ENCODE assay signal across 8 cellular contexts in genomic region chr12:57631566-57632368, GRCh38. TPM values are rescaled to one million over a fixed set of nuclear protein-coding genes. Genes with fewer than 3 reads are reported as not detected.
DNase-seq lines count a peak whose midpoint lies in the region; TF ChIP-seq lines count a peak whose summit lies in the region.

No MANE protein-coding gene starts in this region.

- peaks cover 1% of the 10 kb centered on the region for H3K36me3 Mint-ChIP-seq in IgD-negative memory B cell

- H3K9me3 ChIP-seq in BE2C, result no peaks in the 10 kb centered on the region

- no peaks in the 10 kb centered on the region for H3K9me3 Mint-ChIP-seq in IgD-negative memory B cell

- peaks cover 7 to 15% (median 11%) of the 10 kb centered on the region in 3 donors for H3K4me1 Mint-ChIP-seq in IgD-negative memory B cell

- TF ChIP-seq CTCF in BE2C (IDR thresholded peaks at IDR 0.05; ENCODE audit: low read depth, low read length) (no peak), cardiac fibroblast (IDR thresholded peaks at IDR 0.05; ENCODE audit: low read depth, low read length) (no peak)

- H3K4me3 ChIP-seq in BE2C (ENCODE audit: low read depth, low read length), result peak overlapping the region; percentile 76
- peak overlapping the region; percentile 51 to 59 for H3K4me3 ChIP-seq in cardiac fibroblast (replicated peaks in 1 of 2; ENCODE audit: low read depth in 2 of 2, low read length in 2 of 2)

- H3K4me1 ChIP-seq in BE2C, result no peaks in the 10 kb centered on the region; the same call in 1 of the 2 replicates

- H3K27me3 Mint-ChIP-seq in IgD-negative memory B cell, result peaks cover 49% of the 10 kb centered on the region

- peak overlapping the region; percentile 19 to 93 (median 77) for H3K4me3 Mint-ChIP-seq in IgD-negative memory B cell

- H3K36me3 ChIP-seq in BE2C, result peaks cover 3% of the 10 kb centered on the region; the same call in 1 of the 2 replicates

- no peak for DNase-seq in BE2C
- DNase-seq in cardiac fibroblast (ENCODE audit: low read depth in 2 of 2), result peak in 1 of 2 donors; percentile 29
- DNase-seq in mesenteric fat pad (ENCODE audit: low spot score), result peak; percentile 88
- no peak for DNase-seq in effector CD8-positive, alpha-beta T cell (lab: John Stamatoyannopoulos, UW)
- no peak for DNase-seq in stimulated activated CD4-positive, alpha-beta T cell treated with anti-CD3 and anti-CD28 coated beads, Interleukin-4, amount 100 ng/mL, for 24 hours
- DNase-seq in KG1 (lab: John Stamatoyannopoulos, UW), result no peak
- no peak for DNase-seq in foreskin melanocyte

- H3K27ac Mint-ChIP-seq in IgD-negative memory B cell, result no peak overlapping the region

- H3K27me3 ChIP-seq in BE2C, result no peaks in the 10 kb centered on the region

RNA-seq across cellular contexts. Expression of gene B4GALNT1, which starts 1.2 kb away (rescaled TPM):
- 17.6 TPM for polyA plus RNA-seq in BE2C (2012; ENCODE audit: insufficient read depth, insufficient read length, low read depth)
- not detected for polyA plus RNA-seq in IgD-negative memory B cell
- 2.7 TPM for total RNA-seq in mesenteric fat pad

RNA-seq across cellular contexts. Expression of gene ARHGEF25, which starts 20.5 kb away (rescaled TPM):
- 18.5 TPM for polyA plus RNA-seq in BE2C (2012; ENCODE audit: insufficient read depth, insufficient read length, low read depth)
- not detected for polyA plus RNA-seq in IgD-negative memory B cell
- 12.8 TPM for total RNA-seq in mesenteric fat pad

RNA-seq across cellular contexts. Expression of gene DTX3, which starts 27.1 kb away (rescaled TPM):
- polyA plus RNA-seq in BE2C (2012; ENCODE audit: insufficient read depth, insufficient read length, low read depth), result 178 TPM
- 0.91 TPM for polyA plus RNA-seq in IgD-negative memory B cell
- total RNA-seq in mesenteric fat pad, result 7.2 TPM

RNA-seq across cellular contexts. Expression of gene PIP4K2C, which starts 40.8 kb away (rescaled TPM):
- polyA plus RNA-seq in BE2C (2012; ENCODE audit: insufficient read depth, insufficient read length, low read depth), result 37.0 TPM
- 15.5 TPM for polyA plus RNA-seq in IgD-negative memory B cell
- total RNA-seq in mesenteric fat pad, result 14.3 TPM
